In genomic region chr6:137165375-137166246, GRCh38 we compare ENCODE assay signal across 8 cellular contexts. TPM values are rescaled to one million over a fixed set of nuclear protein-coding genes. Genes with fewer than 3 reads are reported as not detected.
DNase-seq lines count a peak whose midpoint lies in the region; ATAC-seq and TF ChIP-seq lines count a peak whose summit lies in the region.

No MANE protein-coding gene starts in this region.

- TF ChIP-seq CTCF in LNCAP (IDR thresholded peaks at IDR 0.05) = peak; percentile 83

- H3K36me3 Mint-ChIP-seq in naive thymus-derived CD4-positive, alpha-beta T cell = peaks cover 0 to 43% (median 5%) of the 10 kb centered on the region in 5 donors

- H3K9me3 Mint-ChIP-seq in naive thymus-derived CD4-positive, alpha-beta T cell = peaks cover 0 to 29% (median 6%) of the 10 kb centered on the region in 11 donors

- CTCF ChIA-PET in naive thymus-derived CD4-positive, alpha-beta T cell (lab: Charles Lee) = interaction anchor here (0.6 kb wide), 1 partner anchor 12 kb away, joined by 7 read pairs; no protein-coding TSS in a partner anchor

- peaks cover 0 to 3% of the 10 kb centered on the region in 2 donors for H3K27me3 ChIP-seq in naive thymus-derived CD4-positive, alpha-beta T cell (ENCODE audit: control insufficient read depth in 2 of 2, insufficient read depth in 2 of 2, low read length in 2 of 2)

- peak overlapping the region in 2 of 9 donors; percentile 62 to 79 for H3K27ac Mint-ChIP-seq in naive thymus-derived CD4-positive, alpha-beta T cell

- H3K27me3 Mint-ChIP-seq in naive thymus-derived CD4-positive, alpha-beta T cell = peaks cover 4 to 25% (median 9%) of the 10 kb centered on the region in 5 donors

- no peaks in the 10 kb centered on the region for H3K9me3 ChIP-seq in naive thymus-derived CD4-positive, alpha-beta T cell (ENCODE audit: control insufficient read depth in 2 of 3, low read length in 3 of 3)

- peak; percentile 68 for ATAC-seq in GM21529 (IDR thresholded peaks at IDR 0.05; ENCODE audit: unreplicated experiment)
- peak; percentile 68 for ATAC-seq in naive thymus-derived CD4-positive, alpha-beta T cell

- H3K4me1 Mint-ChIP-seq in naive thymus-derived CD4-positive, alpha-beta T cell = peaks cover 12 to 53% (median 18%) of the 10 kb centered on the region in 7 donors

- H3K4me1 ChIP-seq in naive thymus-derived CD4-positive, alpha-beta T cell (ENCODE audit: control insufficient read depth in 2 of 2, insufficient read depth in 2 of 2, low read length in 2 of 2) = peaks cover 0 to 19% of the 10 kb centered on the region in 2 donors

- intact Hi-C loops in naive thymus-derived CD4-positive, alpha-beta T cell (cut with micrococcal nuclease) = loop anchor here in 1 of 2 donors (1.0 to 5.0 kb wide), 3 partner anchors 9 to 133 kb away; no protein-coding TSS in a partner anchor

- POLR2A ChIA-PET in naive thymus-derived CD4-positive, alpha-beta T cell (lab: Charles Lee) = interaction anchor here (0.6 kb wide), 1 partner anchor 237 kb away, joined by 4 read pairs; no protein-coding TSS in a partner anchor

- peak overlapping the region in 4 of 10 donors; percentile 3 to 74 (median 38) for H3K4me3 Mint-ChIP-seq in naive thymus-derived CD4-positive, alpha-beta T cell

- peak; percentile 23 for DNase-seq in activated CD8-positive, alpha-beta memory T cell treated with anti-CD3 and anti-CD28 coated beads, Interleukin-2, amount 50 U/mL, for 4 hours
- DNase-seq in activated CD8-positive, alpha-beta memory T cell treated with anti-CD3 and anti-CD28 coated beads for 24 hours = no peak
- peak; percentile 33 to 45 for DNase-seq in activated CD4-positive, alpha-beta T cell treated with anti-CD3 and anti-CD28 coated beads, Interleukin-2, amount 50 U/mL, for 48 hours
- peak in 1 of 9 donors; percentile 38 for DNase-seq in naive thymus-derived CD4-positive, alpha-beta T cell
- no peak for DNase-seq in midbrain (lab: John Stamatoyannopoulos, UW)
- no peak for DNase-seq in islet precursor cell

- no peaks in the 10 kb centered on the region for H3K36me3 ChIP-seq in naive thymus-derived CD4-positive, alpha-beta T cell (ENCODE audit: control insufficient read depth in 2 of 3, insufficient read depth in 3 of 3, low read length in 3 of 3)

- H3K27ac ChIP-seq in naive thymus-derived CD4-positive, alpha-beta T cell (ENCODE audit: low read depth, low read length) = no peak overlapping the region

- no peak overlapping the region for H3K4me3 ChIP-seq in naive thymus-derived CD4-positive, alpha-beta T cell (ENCODE audit: low read length)

RNA-seq across cellular contexts. Expression of gene IL22RA2, which starts 7.8 kb away (rescaled TPM):
- total RNA-seq in naive thymus-derived CD4-positive, alpha-beta T cell = not detected
- not detected for polyA plus RNA-seq in naive thymus-derived CD4-positive, alpha-beta T cell

RNA-seq across cellular contexts. Expression of gene IFNGR1, which starts 53.6 kb away (rescaled TPM):
- 10 to 100 TPM; 29.2 to 90.7 (median 31.3) TPM for total RNA-seq in naive thymus-derived CD4-positive, alpha-beta T cell
- polyA plus RNA-seq in naive thymus-derived CD4-positive, alpha-beta T cell = 10 to 100 TPM; 27.9 to 32.6 TPM

Comparison
In these comparisons a context has a peak if more than half of its experiments do, and no peak if none do; other contexts are left out.
1. DNase-seq: peak in activated CD8-positive, alpha-beta memory T cell treated with anti-CD3 and anti-CD28 coated beads, Interleukin-2, amount 50 U/mL, for 4 hours (single experiment) and activated CD4-positive, alpha-beta T cell treated with anti-CD3 and anti-CD28 coated beads, Interleukin-2, amount 50 U/mL, for 48 hours (2 of 2); none in activated CD8-positive, alpha-beta memory T cell treated with anti-CD3 and anti-CD28 coated beads for 24 hours (single experiment), midbrain (single experiment) and islet precursor cell (single experiment).